ENCODE assay signal across 1 cellular context in the genomic region with DNA sequence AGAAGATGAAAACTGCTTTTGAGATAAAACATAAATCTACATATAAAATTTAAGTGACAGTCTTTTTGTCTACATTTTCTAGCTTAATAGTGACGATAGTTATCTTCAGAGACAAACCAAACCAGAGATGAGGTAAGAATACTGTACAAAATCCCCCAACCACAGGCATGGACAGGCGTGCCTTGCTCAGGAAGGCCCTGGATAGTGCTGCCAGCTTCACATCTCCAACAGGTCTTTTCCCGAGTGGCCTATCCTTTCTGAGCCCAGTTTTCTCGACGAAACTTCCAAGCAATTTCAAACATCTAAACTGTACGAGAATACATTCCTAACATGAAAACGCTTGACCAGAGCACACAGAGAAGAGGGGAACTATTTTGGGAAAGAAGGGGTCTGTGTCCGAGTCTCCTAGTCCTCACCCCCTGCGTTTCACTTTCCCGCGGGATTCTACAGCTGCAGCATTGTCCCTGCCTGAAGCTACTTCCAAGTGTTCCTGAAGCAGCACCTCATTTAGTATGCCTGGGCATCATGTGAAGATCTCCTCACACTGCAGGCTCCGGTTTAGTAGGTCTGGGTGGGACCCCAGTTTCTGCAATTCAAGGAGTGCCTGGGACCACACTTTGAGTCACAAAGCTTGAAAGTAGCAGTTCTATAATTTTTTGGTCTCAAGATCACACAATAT.
TF ChIP-seq lines count a peak whose summit lies in the region.

No MANE protein-coding gene starts in this region.

TF ChIP-seq in GM12878, 131 proteins besides CTCF, POLR2A, EP300 and RAD21 (continued from another document):
- TF ChIP-seq ZBTB40 (IDR thresholded peaks at IDR 0.05; ENCODE audit: borderline replicate concordance) (no peak), NKRF (conservative IDR thresholded peaks at IDR 0.05) (no peak), CEBPZ (IDR thresholded peaks at IDR 0.05; ENCODE audit: low read depth, low read length) (no peak), ATF7 (IDR thresholded peaks at IDR 0.05; ENCODE audit: low read depth) (no peak), CHD2 (IDR thresholded peaks at IDR 0.05; ENCODE audit: borderline replicate concordance, low read depth, low read length) (no peak)
